ENCODE assay signal across 8 cellular contexts in the genomic region with DNA sequence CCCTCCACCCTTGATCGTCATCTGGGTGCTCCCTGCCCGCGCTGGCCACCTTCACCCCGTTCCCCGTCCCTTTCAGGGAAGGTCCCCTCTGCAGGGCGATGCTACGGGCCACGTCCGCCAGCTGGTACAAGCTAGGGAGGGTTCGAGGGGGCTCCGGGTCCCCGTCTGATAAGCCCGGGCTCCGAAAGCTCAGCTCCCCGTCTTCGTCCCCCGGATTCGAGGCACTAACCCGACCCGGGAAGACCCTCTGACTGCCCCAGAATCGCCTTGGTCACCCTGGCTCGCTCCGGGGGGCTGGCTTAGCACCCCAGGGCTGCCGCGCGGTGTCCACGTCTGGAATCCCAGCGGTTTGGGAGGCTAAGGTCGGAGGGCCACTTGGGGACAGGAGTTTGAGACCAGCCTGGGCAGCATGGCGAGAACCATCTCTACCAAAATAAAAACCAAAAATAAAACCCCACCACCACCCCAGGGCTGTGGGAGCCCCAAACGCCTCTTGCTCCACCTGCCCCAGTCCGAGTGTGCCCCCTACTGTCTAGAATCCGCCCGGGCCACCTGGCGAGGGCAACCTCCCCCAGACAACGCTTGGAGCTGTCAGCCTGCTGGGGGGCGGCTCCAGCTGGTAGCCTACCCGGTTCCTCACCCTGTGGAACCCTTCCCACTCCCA.
DNase-seq lines count a peak whose midpoint lies in the region; ATAC-seq and TF ChIP-seq lines count a peak whose summit lies in the region.

No MANE protein-coding gene starts in this region.

- no peaks in the 10 kb centered on the region for H3K27me3 ChIP-seq in GM06990 (replicated peaks; ENCODE audit: control insufficient read depth, insufficient read depth, low read length)

- ATAC-seq in HG03469 (IDR thresholded peaks at IDR 0.05; ENCODE audit: unreplicated experiment), result no peak

- peak; percentile 88 for TF ChIP-seq CTCF in GM06990 (IDR thresholded peaks at IDR 0.05; ENCODE audit: insufficient read depth, low read length, poor library complexity, severe bottlenecking)

- peak overlapping the region; percentile 84 for H3K4me3 ChIP-seq in GM06990 (replicated peaks; ENCODE audit: low read depth, low read length)

- H3K36me3 ChIP-seq in GM06990 (ENCODE audit: control insufficient read depth, insufficient read depth, low read length), result no peaks in the 10 kb centered on the region; the same call in 1 of the 2 replicates

- peak; percentile 74 for DNase-seq in GM06990 (ENCODE audit: extremely low read depth, insufficient read length)
- DNase-seq in NCI-H128 (lab: John Stamatoyannopoulos, UW; ENCODE audit: unreplicated experiment), result peak; percentile 5
- peak; percentile 89 to 92 for DNase-seq in activated CD4-positive, alpha-beta T cell treated with anti-CD3 and anti-CD28 coated beads, Interleukin-2, amount 50 U/mL, for 48 hours
- peak; percentile 42 for DNase-seq in effector CD8-positive, alpha-beta T cell (lab: John Stamatoyannopoulos, UW)
- peak; percentile 52 for DNase-seq in midbrain (lab: John Stamatoyannopoulos, UW)
- peak; percentile 36 to 55 for DNase-seq in stimulated activated CD8-positive, alpha-beta memory T cell treated with anti-CD3 and anti-CD28 coated beads, Interleukin-7, amount 100 ng/mL, for 1 hour (ENCODE audit: low read depth in 2 of 2)
- DNase-seq in GOT3 (lab: John Stamatoyannopoulos, UW), result no peak
